Comparison of ENCODE assay signal across 9 cellular contexts in the genomic region with DNA sequence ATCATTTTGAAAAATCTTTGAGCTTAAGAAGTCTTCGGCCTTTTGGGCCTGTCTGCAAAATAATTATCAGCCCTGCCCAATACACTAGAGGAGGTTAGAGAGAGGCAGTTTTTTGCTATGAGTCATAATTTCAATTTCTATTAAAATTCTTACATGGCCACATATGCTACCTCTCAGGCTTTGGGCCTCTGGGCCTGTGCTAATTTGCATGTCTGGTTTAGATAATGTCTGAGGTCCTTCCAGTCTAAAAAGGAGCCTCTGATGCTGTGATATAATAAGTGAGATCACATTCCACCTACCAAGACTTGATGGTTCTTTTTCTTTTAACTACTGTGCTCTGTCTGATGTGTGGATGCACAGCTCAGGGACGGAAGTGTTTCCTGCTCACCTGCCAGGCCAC.
DNase-seq lines count a peak whose midpoint lies in the region; ATAC-seq, FAIRE-seq and TF ChIP-seq lines count a peak whose summit lies in the region.
"Had no signal": no experiment of that assay in that cellular context is flagged by ENCODE, and none has a peak within 500 bp of the region (broad histone marks: within the 10 kb centered on the region; RNA-seq: fewer than 3 reads in every experiment).

No MANE protein-coding gene starts in this region.

- H3K27me3 ChIP-seq in right lobe of liver (no peaks in the 10 kb centered on the region), dorsolateral prefrontal cortex (no peaks in the 10 kb centered on the region)

- H3K27ac ChIP-seq in right lobe of liver (no peak overlapping the region), dorsolateral prefrontal cortex (no peak overlapping the region)

- H3K9me3 ChIP-seq in right lobe of liver: no peaks in the 10 kb centered on the region

- H3K4me3 ChIP-seq in right lobe of liver (no peak overlapping the region), dorsolateral prefrontal cortex (no peak overlapping the region)

- WGBS in right lobe of liver (ENCODE audit: insufficient coverage, low coverage, low lambda C conversion rate, missing lambda C conversion rate): 88% methylated on average over 2 of the region's 2 CpGs

- H3K4me1 ChIP-seq in right lobe of liver: no peaks in the 10 kb centered on the region

- no peak for FAIRE-seq in GM12891 (lab: Jason Lieb, UNC)

- TF ChIP-seq CTCF in right lobe of liver (IDR thresholded peaks at IDR 0.05) (no peak), dorsolateral prefrontal cortex (IDR thresholded peaks at IDR 0.05 in 54 of 56, conservative IDR thresholded peaks at IDR 0.05 in 2 of 56; ENCODE audit: low read depth in 1 of 56, partially characterized antibody in 56 of 56) (no peak)

- intact Hi-C loops in right lobe of liver (cut with DNase I): no loop called here
- intact Hi-C loops in dorsolateral prefrontal cortex (cut with DNase I): no loop called here

- no peaks in the 10 kb centered on the region for H3K36me3 ChIP-seq in right lobe of liver

- ATAC-seq in GM21360 (IDR thresholded peaks at IDR 0.05; ENCODE audit: unreplicated experiment) (peak; percentile 99), HG03159 (IDR thresholded peaks at IDR 0.05; ENCODE audit: unreplicated experiment) (peak; percentile 98), right lobe of liver (no peak)

- TF ChIP-seq POLR2A in GM12891 (IDR thresholded peaks at IDR 0.05; ENCODE audit: low read depth, low read length) (no peak), right lobe of liver (IDR thresholded peaks at IDR 0.05) (no peak)

- DNase-seq in GM12891 (ENCODE audit: insufficient read length, low spot score) (peak; percentile 42), fibroblast of peridontal ligament (ENCODE audit: extremely low read depth) (peak; percentile 49), glomerular visceral epithelial cell (ENCODE audit: extremely low spot score) (no peak), right lobe of liver (no peak), C1 segment of cervical spinal cord (lab: John Stamatoyannopoulos, UW) (no peak), dorsolateral prefrontal cortex (no peak)
- DNase-seq: NCI-H2081 had no signal

TF ChIP-seq in GM12891, 5 proteins besides CTCF, POLR2A, EP300 and RAD21:
- TF ChIP-seq TAF1 (IDR thresholded peaks at IDR 0.05; ENCODE audit: low read depth, low read length) (no peak), PAX5 (IDR thresholded peaks at IDR 0.05; ENCODE audit: insufficient read depth, low read length, severe bottlenecking) (no peak), POLR2AphosphoS5 (IDR thresholded peaks at IDR 0.05; ENCODE audit: low read depth, low read length) (no peak), POU2F2 (IDR thresholded peaks at IDR 0.05; ENCODE audit: low read depth, low read length) (peak; percentile 92)
TF ChIP-seq in GM12891: peak in this region for 1.

Comparison
In these comparisons a context has a peak if more than half of its experiments do, and no peak if none do; other contexts are left out.
1. DNase-seq: peak in GM12891 (single experiment) and fibroblast of peridontal ligament (single experiment); none in glomerular visceral epithelial cell (single experiment), right lobe of liver (0 of 3), C1 segment of cervical spinal cord (0 of 14) and dorsolateral prefrontal cortex (0 of 10).
2. ATAC-seq: peak in GM21360 (single experiment) and HG03159 (single experiment); none in right lobe of liver (0 of 4).